In the genomic region with DNA sequence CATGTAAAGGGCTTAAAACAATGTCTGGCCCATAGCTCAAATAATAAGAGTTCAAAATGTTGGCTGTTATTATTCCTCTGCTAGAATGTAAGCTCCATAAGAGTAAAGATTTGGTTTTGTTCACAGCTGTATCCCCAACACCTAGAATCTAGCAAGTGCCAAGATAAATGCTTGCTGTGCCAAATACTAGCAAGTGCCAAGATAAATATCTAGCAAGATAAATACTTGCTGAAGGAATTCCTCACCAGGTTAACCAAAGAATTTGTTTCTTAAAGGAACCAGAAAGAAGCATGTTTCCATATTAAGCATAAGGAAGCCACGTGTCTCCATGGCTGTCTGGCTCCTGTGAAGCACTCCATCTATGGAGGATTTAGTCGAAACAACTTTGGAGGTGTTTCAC, we compare ENCODE assay signal across 24 cellular contexts.
"Had no signal": no experiment of that assay in that cellular context is flagged by ENCODE, and none has a peak within 500 bp of the region (broad histone marks: within the 10 kb centered on the region; RNA-seq: fewer than 3 reads in every experiment).

No MANE protein-coding gene starts in this region.

- H3K27ac Mint-ChIP-seq: activated CD4-positive, alpha-beta T cell treated with anti-CD3 and anti-CD28 coated beads, Interleukin-2, amount 10 ng/mL, durations not matched to agents 7 days and 5 days; activated CD8-positive, alpha-beta memory T cell treated with anti-CD3 and anti-CD28 coated beads, Interleukin-2, amount 10 ng/mL, durations not matched to agents 7 days and 5 days; activated CD8-positive, alpha-beta T cell treated with anti-CD3 and anti-CD28 coated beads for 36 hours; activated naive CD4-positive, alpha-beta T cell treated with anti-CD3 and anti-CD28 coated beads, Interleukin-2, amount 10 ng/mL, durations not matched to agents 7 days and 5 days; dendritic cell treated with granulocyte-macrophage colony-stimulating factor and Interleukin-4, amounts not matched to agents 40 ng/mL and 50 ng/mL, for 4 days; nephron; stimulated activated naive CD8-positive, alpha-beta T cell treated with anti-CD3 and anti-CD28 coated beads, Interleukin-15, Interleukin-2, amounts not matched to agents 100 ng/mL and 50 ng/mL, for 24 hours; T-helper 17 cell had no signal

- H3K36me3 Mint-ChIP-seq: activated CD8-positive, alpha-beta memory T cell treated with anti-CD3 and anti-CD28 coated beads, Interleukin-2, amount 10 ng/mL, durations not matched to agents 7 days and 5 days; activated naive CD4-positive, alpha-beta T cell treated with anti-CD3 and anti-CD28 coated beads, Interleukin-2, amount 10 ng/mL, durations not matched to agents 7 days and 5 days had no signal

- H3K9me3 Mint-ChIP-seq: activated CD4-positive, alpha-beta T cell treated with anti-CD3 and anti-CD28 coated beads, Interleukin-2, amount 10 ng/mL, durations not matched to agents 7 days and 5 days; activated CD8-positive, alpha-beta T cell treated with anti-CD3 and anti-CD28 coated beads for 36 hours; activated naive CD4-positive, alpha-beta T cell treated with anti-CD3 and anti-CD28 coated beads, Interleukin-2, amount 10 ng/mL, durations not matched to agents 7 days and 5 days; nephron; stimulated activated naive CD8-positive, alpha-beta T cell treated with anti-CD3 and anti-CD28 coated beads, Interleukin-15, Interleukin-2, amounts not matched to agents 100 ng/mL and 50 ng/mL, for 24 hours had no signal

- H3K36me3 ChIP-seq: heart right ventricle, right lobe of liver, tibial artery had no signal

- H3K9ac ChIP-seq: parathyroid adenoma had no signal

- H3K4me3 Mint-ChIP-seq: activated CD4-positive, alpha-beta T cell treated with anti-CD3 and anti-CD28 coated beads, Interleukin-2, amount 10 ng/mL, durations not matched to agents 7 days and 5 days; activated CD8-positive, alpha-beta memory T cell treated with anti-CD3 and anti-CD28 coated beads, Interleukin-2, amount 10 ng/mL, durations not matched to agents 7 days and 5 days; activated CD8-positive, alpha-beta T cell treated with anti-CD3 and anti-CD28 coated beads for 36 hours; activated naive CD4-positive, alpha-beta T cell treated with anti-CD3 and anti-CD28 coated beads, Interleukin-2, amount 10 ng/mL, durations not matched to agents 7 days and 5 days; dendritic cell treated with granulocyte-macrophage colony-stimulating factor and Interleukin-4, amounts not matched to agents 40 ng/mL and 50 ng/mL, for 4 days; nephron; stimulated activated naive CD8-positive, alpha-beta T cell treated with anti-CD3 and anti-CD28 coated beads, Interleukin-15, Interleukin-2, amounts not matched to agents 100 ng/mL and 50 ng/mL, for 24 hours; T-helper 17 cell had no signal

- DNase-seq: activated CD4-positive, alpha-beta T cell treated with anti-CD3 and anti-CD28 coated beads, Interleukin-2, amount 10 ng/mL, durations not matched to agents 7 days and 5 days; activated CD4-positive, CD25-positive, alpha-beta regulatory T cell treated with anti-CD3 and anti-CD28 coated beads, Interleukin-2, amount 50 U/mL, for 72 hours; activated CD8-positive, alpha-beta memory T cell treated with anti-CD3 and anti-CD28 coated beads, Interleukin-2, amount 10 ng/mL, durations not matched to agents 7 days and 5 days; activated CD8-positive, alpha-beta T cell treated with anti-CD3 and anti-CD28 coated beads for 36 hours; activated effector memory CD4-positive, alpha-beta T cell treated with anti-CD3 and anti-CD28 coated beads, Interleukin-2, amount 50 U/mL, for 16 hours; activated naive CD4-positive, alpha-beta T cell treated with anti-CD3 and anti-CD28 coated beads, Interleukin-2, amount 10 ng/mL, durations not matched to agents 7 days and 5 days; activated T-cell treated with anti-CD3 and anti-CD28 coated beads for 4 hours; amygdala; effector CD4-positive, alpha-beta T cell; erythroblast; foreskin fibroblast; heart right ventricle; kidney; left ventricle myocardium superior; right lobe of liver; stimulated activated CD4-positive, alpha-beta T cell treated with anti-CD3 and anti-CD28 coated beads, Interleukin-1b, Interleukin-23, amount 100 ng/mL, for 48 hours; substantia nigra; T-helper 17 cell; tibial artery had no signal

- H3K27me3 ChIP-seq: heart right ventricle, right lobe of liver, tibial artery had no signal

- H2AFZ ChIP-seq: parathyroid adenoma had no signal

- H3K4me1 ChIP-seq: heart right ventricle, parathyroid adenoma, right lobe of liver, tibial artery had no signal

- H3K4me3 ChIP-seq: heart right ventricle, right lobe of liver, skin epidermis, tibial artery had no signal

- H3K4me1 Mint-ChIP-seq: T-helper 17 cell had no signal

- H3K27me3 Mint-ChIP-seq: activated CD4-positive, alpha-beta T cell treated with anti-CD3 and anti-CD28 coated beads, Interleukin-2, amount 10 ng/mL, durations not matched to agents 7 days and 5 days; activated CD8-positive, alpha-beta T cell treated with anti-CD3 and anti-CD28 coated beads for 36 hours; activated naive CD4-positive, alpha-beta T cell treated with anti-CD3 and anti-CD28 coated beads, Interleukin-2, amount 10 ng/mL, durations not matched to agents 7 days and 5 days; dendritic cell treated with granulocyte-macrophage colony-stimulating factor and Interleukin-4, amounts not matched to agents 40 ng/mL and 50 ng/mL, for 4 days; stimulated activated naive CD8-positive, alpha-beta T cell treated with anti-CD3 and anti-CD28 coated beads, Interleukin-15, Interleukin-2, amounts not matched to agents 100 ng/mL and 50 ng/mL, for 24 hours had no signal

- H3K9me3 ChIP-seq: heart right ventricle, right lobe of liver, tibial artery had no signal

- ATAC-seq: activated CD8-positive, alpha-beta memory T cell treated with anti-CD3 and anti-CD28 coated beads, Interleukin-2, amount 10 ng/mL, durations not matched to agents 7 days and 5 days; activated CD8-positive, alpha-beta T cell treated with anti-CD3 and anti-CD28 coated beads for 36 hours; heart right ventricle; left ventricle myocardium superior; right lobe of liver; T-helper 17 cell had no signal

- H3K79me2 ChIP-seq: parathyroid adenoma had no signal

- H3K27ac ChIP-seq: heart right ventricle, parathyroid adenoma, right lobe of liver, skin epidermis, tibial artery had no signal
